8 cellular contexts compared by ENCODE assay signal in genomic region chr12:6335451-6336078, GRCh38. TPM values are rescaled to one million over a fixed set of nuclear protein-coding genes. Genes with fewer than 3 reads are reported as not detected.
DNase-seq lines count a peak whose midpoint lies in the region; ATAC-seq, FAIRE-seq and TF ChIP-seq lines count a peak whose summit lies in the region.

No MANE protein-coding gene starts in this region.

- peak overlapping the region; percentile 94 to 97 for H3K27ac ChIP-seq in prostate gland

- no peaks in the 10 kb centered on the region for H3K9me3 ChIP-seq in prostate gland

- 1% methylated on average over 11 of the region's 11 CpGs for WGBS in prostate gland

- TF ChIP-seq CTCF in prostate gland (IDR thresholded peaks at IDR 0.05): peak; percentile 28 to 66 (median 50)

- peaks cover 16 to 26% of the 10 kb centered on the region in 2 donors for H3K36me3 ChIP-seq in prostate gland

- peak overlapping the region; percentile 22 to 30 for H3K4me3 ChIP-seq in prostate gland

- peaks cover 40% of the 10 kb centered on the region for H3K4me1 ChIP-seq in prostate gland (replicated peaks)

- intact Hi-C loops in Right ventricle myocardium inferior (cut with DNase I): loop anchor here (5.0 kb wide), 2 partner anchors 117 to 137 kb away; partner anchors contain the start of genes TAPBPL and VAMP1
- intact Hi-C loops in prostate gland (cut with DNase I): loop anchor here (2.0 kb wide), 1 partner anchor 49 kb away; the partner anchor contains the start of gene LTBR

- DNase-seq in NCI-H510A treated with DMSO at 0.1 percent for 48 hours (lab: John Stamatoyannopoulos, UW) (peak; percentile 20), NCI-H510A (lab: John Stamatoyannopoulos, UW) (no peak), RPMI7951 (ENCODE audit: low read depth) (peak; percentile 90), activated gamma-delta T cell treated with Interleukin-2 at 50 U/mL for 16 hours (peak; percentile 88), Right ventricle myocardium inferior (ENCODE audit: missing footprints) (peak; percentile 87), prostate gland (ENCODE audit: low spot score) (peak; percentile 71), urothelium cell line (ENCODE audit: low spot score) (peak; percentile 89)

- ATAC-seq in HG02943 (IDR thresholded peaks at IDR 0.05; ENCODE audit: low read depth, unreplicated experiment) (peak; percentile 61), Right ventricle myocardium inferior (peak; percentile 30)

- H3K27me3 ChIP-seq in prostate gland (replicated peaks; ENCODE audit: insufficient read depth): no peaks in the 10 kb centered on the region

- peak; percentile 50 for FAIRE-seq in urothelium cell line (lab: Jason Lieb, UNC)

- TF ChIP-seq POLR2A in prostate gland (IDR thresholded peaks at IDR 0.05): no peak

RNA-seq across cellular contexts. Expression of gene TNFRSF1A, which starts 6.3 kb away (rescaled TPM):
- total RNA-seq in RPMI7951 (2014; rRNA removed; shearing (Covaris generic)): 91.2 and 124 TPM in 2 replicates
- total RNA-seq in Right ventricle myocardium inferior (59.8 TPM), prostate gland (100 to 1,000 TPM in 1 of 2 donors, 10 to 100 TPM in 1; 91.1 to 168 TPM)

RNA-seq across cellular contexts. Expression of gene PLEKHG6, which starts 25.1 kb away (rescaled TPM):
- total RNA-seq in RPMI7951 (2014; rRNA removed; shearing (Covaris generic)): not detected in 2 replicates
- 0.49 TPM for total RNA-seq in Right ventricle myocardium inferior
- total RNA-seq in prostate gland: 1 to 10 TPM; 4.6 to 6.2 TPM

RNA-seq across cellular contexts. Expression of gene SCNN1A, which starts 39.8 kb away (rescaled TPM):
- total RNA-seq in RPMI7951 (2014; rRNA removed; shearing (Covaris generic)): not detected in 2 replicates
- total RNA-seq in Right ventricle myocardium inferior (0.46 TPM), prostate gland (100 to 1,000 TPM; 128 to 211 TPM)

RNA-seq across cellular contexts. Expression of gene LTBR, which starts 48.4 kb away (rescaled TPM):
- 32.3 and 51.3 TPM in 2 replicates for total RNA-seq in RPMI7951 (2014; rRNA removed; shearing (Covaris generic))
- total RNA-seq in Right ventricle myocardium inferior (34.3 TPM), prostate gland (100 to 1,000 TPM; 186 to 264 TPM)

Comparison
In these comparisons a context has a peak if more than half of its experiments do, and no peak if none do; other contexts are left out.
1. RNA of gene SCNN1A, which starts 39.8 kb away (total RNA-seq): 128 to 211 TPM in prostate gland; 0.46 TPM in Right ventricle myocardium inferior (single experiment) and not detected in RPMI7951; every median in the first group is over 10 times any median in the second.